ENCODE assay signal across 9 cellular contexts in genomic region chr15:78564743-78565096, GRCh38. TPM values are rescaled to one million over a fixed set of nuclear protein-coding genes. Genes with fewer than 3 reads are reported as not detected.
A peak's percentile ranks its signal among the peaks of the same experiment; 100 is the strongest.
DNase-seq lines count a peak whose midpoint lies in the region; ATAC-seq, FAIRE-seq and TF ChIP-seq lines count a peak whose summit lies in the region.
"Had no signal": no experiment of that assay in that cellular context is flagged by ENCODE, and none has a peak within 500 bp of the region (broad histone marks: within the 10 kb centered on the region; RNA-seq: fewer than 3 reads in every experiment).

No MANE protein-coding gene starts in this region.

- peaks cover 4% of the 10 kb centered on the region for H3K36me3 Mint-ChIP-seq in activated naive CD8-positive, alpha-beta T cell
- H3K36me3 Mint-ChIP-seq in neural progenitor cell: no peaks in the 10 kb centered on the region

- peak overlapping the region; percentile 7 for H3K4me2 ChIP-seq in neural progenitor cell

- peak overlapping the region; percentile 80 for H3K4me3 Mint-ChIP-seq in activated naive CD8-positive, alpha-beta T cell
- peak overlapping the region; percentile 88 for H3K4me3 Mint-ChIP-seq in neural progenitor cell

- no peak for FAIRE-seq in GM19239 (lab: Jason Lieb, UNC)

- no peaks in the 10 kb centered on the region for H3K9me3 Mint-ChIP-seq in activated naive CD8-positive, alpha-beta T cell (ENCODE audit: low read depth)
- no peaks in the 10 kb centered on the region for H3K9me3 Mint-ChIP-seq in neural progenitor cell

- H3K27ac Mint-ChIP-seq in activated naive CD8-positive, alpha-beta T cell: no peak overlapping the region
- no peak overlapping the region for H3K27ac Mint-ChIP-seq in neural progenitor cell

- H3K4me3 ChIP-seq in GM12864 (ENCODE audit: low read depth, low read length) (peak overlapping the region; percentile 80; the same call in 1 of the 2 replicates), neural progenitor cell (no peak overlapping the region)

- H3K4me1 Mint-ChIP-seq in activated naive CD8-positive, alpha-beta T cell (ENCODE audit: low read depth): peaks cover 27% of the 10 kb centered on the region
- H3K4me1 Mint-ChIP-seq in neural progenitor cell: peaks cover 22% of the 10 kb centered on the region

- H3K27me3 ChIP-seq in neural progenitor cell: peaks cover 11% of the 10 kb centered on the region

- no peak for DNase-seq in GM12864 (ENCODE audit: low read depth)
- DNase-seq in neural progenitor cell (ENCODE audit: low spot score): no peak
- no peak for DNase-seq in DMS79 (lab: John Stamatoyannopoulos, UW)
- DNase-seq in GM19239 (ENCODE audit: insufficient read length, low spot score): no peak
- DNase-seq in activated CD4-positive, CD25-positive, alpha-beta regulatory T cell (lab: John Stamatoyannopoulos, UW): no peak
- no peak for DNase-seq in pons (ENCODE audit: low spot score)

- peaks cover 38% of the 10 kb centered on the region for H3K79me2 ChIP-seq in neural progenitor cell (ENCODE audit: low read depth)

- no peaks in the 10 kb centered on the region for H4K20me1 ChIP-seq in neural progenitor cell (ENCODE audit: low read depth)

- no peaks in the 10 kb centered on the region for H3K36me3 ChIP-seq in neural progenitor cell

- ATAC-seq in HG02840 (IDR thresholded peaks at IDR 0.05; ENCODE audit: low FRiP score, unreplicated experiment): peak; percentile 15

- TF ChIP-seq CTCF in GM12864 (IDR thresholded peaks at IDR 0.05; ENCODE audit: low read depth, low read length, missing control alignments) (no peak), neural progenitor cell (IDR thresholded peaks at IDR 0.05) (no peak)

- peaks cover 17% of the 10 kb centered on the region for H3K27me3 Mint-ChIP-seq in activated naive CD8-positive, alpha-beta T cell
- H3K27me3 Mint-ChIP-seq in neural progenitor cell (ENCODE audit: insufficient read depth, low read depth): peaks cover 7% of the 10 kb centered on the region

- H3K9me3 ChIP-seq in neural progenitor cell (ENCODE audit: low read depth): no peaks in the 10 kb centered on the region

- no peak overlapping the region for H2AFZ ChIP-seq in neural progenitor cell (replicated peaks)

- H3K27ac ChIP-seq in neural progenitor cell: no peak overlapping the region

- peaks cover 13% of the 10 kb centered on the region for H3K4me1 ChIP-seq in neural progenitor cell

- no peak overlapping the region for H3K9ac ChIP-seq in neural progenitor cell

- H3F3A ChIP-seq in neural progenitor cell (ENCODE audit: low read depth): peaks cover 14% of the 10 kb centered on the region

RNA-seq across cellular contexts. Expression of gene CHRNA5, which starts 0.6 kb away (rescaled TPM):
- 27.1 and 46.9 TPM in 2 replicates for total RNA-seq in neural progenitor cell (ENCODE audit: low replicate concordance)

RNA-seq across cellular contexts. Expression of gene PSMA4, which starts 24.5 kb away (rescaled TPM):
- 368 and 595 TPM in 2 replicates for total RNA-seq in neural progenitor cell (ENCODE audit: low replicate concordance)

RNA-seq across cellular contexts. Expression of gene CHRNA3, which starts 56.1 kb away (rescaled TPM):
- total RNA-seq in neural progenitor cell (ENCODE audit: low replicate concordance): 0.84 and 1.6 TPM in 2 replicates
- total RNA-seq: pulmonary artery endothelial cell had no signal

RNA-seq across cellular contexts. Expression of gene HYKK, which starts 57.3 kb away (rescaled TPM):
- 2.0 and 10.2 TPM in 2 replicates for total RNA-seq in neural progenitor cell (ENCODE audit: low replicate concordance)
